Comparison of ENCODE assay signal across 8 cellular contexts in genomic region chr10:26335574-26336093, GRCh38.
DNase-seq lines count a peak whose midpoint lies in the region; ATAC-seq, FAIRE-seq and TF ChIP-seq lines count a peak whose summit lies in the region.

No MANE protein-coding gene starts in this region.

- H3K27me3 Mint-ChIP-seq in CD14-positive monocyte (ENCODE audit: low read depth in 3 of 3): peaks cover 1 to 2% (median 1%) of the 10 kb centered on the region in 3 donors
- H3K27me3 Mint-ChIP-seq in astrocyte (ENCODE audit: low read depth, unreplicated experiment): no peaks in the 10 kb centered on the region
- peaks cover 1% of the 10 kb centered on the region for H3K27me3 Mint-ChIP-seq in endothelial cell (ENCODE audit: unreplicated experiment)
- peaks cover 7% of the 10 kb centered on the region for H3K27me3 Mint-ChIP-seq in chondrocyte (ENCODE audit: low read depth)

- H4K20me1 ChIP-seq in astrocyte (ENCODE audit: insufficient read depth, low read length): no peaks in the 10 kb centered on the region

- H2AFZ ChIP-seq in astrocyte (ENCODE audit: low read depth, low read length): peak overlapping the region; percentile 21

- no peaks in the 10 kb centered on the region for H3K27me3 ChIP-seq in astrocyte (ENCODE audit: insufficient read depth, low read length)

- H3K4me3 Mint-ChIP-seq in CD14-positive monocyte (peak overlapping the region; percentile 84 to 90), astrocyte (ENCODE audit: unreplicated experiment) (no peak overlapping the region), endothelial cell (ENCODE audit: unreplicated experiment) (no peak overlapping the region), chondrocyte (ENCODE audit: unreplicated experiment) (no peak overlapping the region)

- DNase-seq in CD14-positive monocyte (ENCODE audit: low spot score): no peak
- DNase-seq in GM19238 (ENCODE audit: insufficient read length, low spot score): peak; percentile 12
- DNase-seq in astrocyte (ENCODE audit: low read depth): no peak
- no peak for DNase-seq in NCI-H1417 (lab: John Stamatoyannopoulos, UW)
- DNase-seq in NCI-H82 treated with DMSO at 0.1 percent for 48 hours (lab: John Stamatoyannopoulos, UW; ENCODE audit: unreplicated experiment): no peak
- no peak for DNase-seq in endothelial cell (ENCODE audit: low spot score)
- DNase-seq in chondrocyte (ENCODE audit: low spot score): no peak

- H3K4me1 ChIP-seq in astrocyte (ENCODE audit: insufficient read depth, low read length): no peaks in the 10 kb centered on the region

- no peak for FAIRE-seq in astrocyte (lab: Jason Lieb, UNC)

- H3K27ac ChIP-seq in astrocyte (ENCODE audit: low read depth, low read length): no peak overlapping the region

- H3K36me3 Mint-ChIP-seq in CD14-positive monocyte (peaks cover 0 to 2% of the 10 kb centered on the region in 2 donors), astrocyte (ENCODE audit: low read depth, unreplicated experiment) (no peaks in the 10 kb centered on the region), endothelial cell (ENCODE audit: low read depth, unreplicated experiment) (no peaks in the 10 kb centered on the region), chondrocyte (ENCODE audit: low read depth) (no peaks in the 10 kb centered on the region)

- no peak overlapping the region for H3K4me3 ChIP-seq in astrocyte (ENCODE audit: insufficient read depth, low read depth, low read length)

- peaks cover 15% of the 10 kb centered on the region for H3K4me1 Mint-ChIP-seq in CD14-positive monocyte
- no peaks in the 10 kb centered on the region for H3K4me1 Mint-ChIP-seq in astrocyte (ENCODE audit: low read depth, unreplicated experiment)
- no peaks in the 10 kb centered on the region for H3K4me1 Mint-ChIP-seq in endothelial cell (ENCODE audit: unreplicated experiment)
- peaks cover 6% of the 10 kb centered on the region for H3K4me1 Mint-ChIP-seq in chondrocyte (ENCODE audit: low read depth)

- intact Hi-C loops in CD14-positive monocyte (cut with micrococcal nuclease): loop anchor here (1.0 to 10.0 kb wide), 4 partner anchors 221 to 549 kb away; no protein-coding TSS in a partner anchor

- no peak overlapping the region for H3K9ac ChIP-seq in astrocyte (ENCODE audit: low read length)

- H3K4me2 ChIP-seq in astrocyte (ENCODE audit: low read length): peak overlapping the region; percentile 16

- H3K79me2 ChIP-seq in astrocyte (ENCODE audit: insufficient read depth, low read length): no peaks in the 10 kb centered on the region

- no peak for TF ChIP-seq CTCF in CD14-positive monocyte (IDR thresholded peaks at IDR 0.05)
- no peak for TF ChIP-seq CTCF in astrocyte (IDR thresholded peaks at IDR 0.05; ENCODE audit: insufficient read depth, low read depth, low read length)
- no peak for TF ChIP-seq CTCF in endothelial cell (IDR thresholded peaks at IDR 0.05; ENCODE audit: unreplicated experiment)
- no peak for TF ChIP-seq CTCF in chondrocyte (IDR thresholded peaks at IDR 0.05)

- no peaks in the 10 kb centered on the region for H3K9me3 ChIP-seq in astrocyte (ENCODE audit: insufficient read depth, low read depth, low read length)

- H3K27ac Mint-ChIP-seq in CD14-positive monocyte: peak overlapping the region; percentile 7 to 90 (median 79)
- H3K27ac Mint-ChIP-seq in astrocyte (ENCODE audit: unreplicated experiment): no peak overlapping the region
- no peak overlapping the region for H3K27ac Mint-ChIP-seq in endothelial cell (ENCODE audit: unreplicated experiment)
- no peak overlapping the region for H3K27ac Mint-ChIP-seq in chondrocyte (ENCODE audit: unreplicated experiment)

- H3K9me3 Mint-ChIP-seq in CD14-positive monocyte (peaks cover 0 to 9% (median 7%) of the 10 kb centered on the region in 7 donors), astrocyte (ENCODE audit: unreplicated experiment) (no peaks in the 10 kb centered on the region), endothelial cell (ENCODE audit: unreplicated experiment) (no peaks in the 10 kb centered on the region), chondrocyte (ENCODE audit: low read depth) (peaks cover 6% of the 10 kb centered on the region)

- no peaks in the 10 kb centered on the region for H3K36me3 ChIP-seq in astrocyte (ENCODE audit: insufficient read depth, low read length)

- ATAC-seq in HG03103 (IDR thresholded peaks at IDR 0.05; ENCODE audit: low read depth, unreplicated experiment): peak; percentile 53

Comparison
In these comparisons a context has a peak if more than half of its experiments do, and no peak if none do; other contexts are left out.
1. H3K27ac Mint-ChIP-seq: peak in CD14-positive monocyte (7 of 7); none in astrocyte (single experiment), endothelial cell (single experiment) and chondrocyte (single experiment).
2. H3K4me3 Mint-ChIP-seq: peak in CD14-positive monocyte (2 of 2); none in astrocyte (single experiment), endothelial cell (single experiment) and chondrocyte (single experiment).